In genomic region chr3:108493862-108494261, GRCh38 we compare ENCODE assay signal across 1 cellular context.
TF ChIP-seq lines count a peak whose summit lies in the region.

No MANE protein-coding gene starts in this region.

TF ChIP-seq in GM12878, 131 proteins besides CTCF, POLR2A, EP300 and RAD21:
- TF ChIP-seq REST (IDR thresholded peaks at IDR 0.05; ENCODE audit: low read depth, low read length) (no peak), MAX (IDR thresholded peaks at IDR 0.05; ENCODE audit: low read depth, low read length) (no peak), SMC3 (IDR thresholded peaks at IDR 0.05; ENCODE audit: borderline replicate concordance, low read length) (no peak), MXI1 (IDR thresholded peaks at IDR 0.05; ENCODE audit: low read depth, low read length) (no peak), TCF7 (IDR thresholded peaks at IDR 0.05; ENCODE audit: borderline replicate concordance) (no peak), PKNOX1 (IDR thresholded peaks at IDR 0.05) (no peak), ATF3 (IDR thresholded peaks at IDR 0.05; ENCODE audit: borderline replicate concordance, extremely low read depth, low read depth, low read length) (no peak), CHD2 (IDR thresholded peaks at IDR 0.05; ENCODE audit: borderline replicate concordance, low read depth, low read length) (no peak)
